10 cellular contexts compared by ENCODE assay signal in the genomic region with DNA sequence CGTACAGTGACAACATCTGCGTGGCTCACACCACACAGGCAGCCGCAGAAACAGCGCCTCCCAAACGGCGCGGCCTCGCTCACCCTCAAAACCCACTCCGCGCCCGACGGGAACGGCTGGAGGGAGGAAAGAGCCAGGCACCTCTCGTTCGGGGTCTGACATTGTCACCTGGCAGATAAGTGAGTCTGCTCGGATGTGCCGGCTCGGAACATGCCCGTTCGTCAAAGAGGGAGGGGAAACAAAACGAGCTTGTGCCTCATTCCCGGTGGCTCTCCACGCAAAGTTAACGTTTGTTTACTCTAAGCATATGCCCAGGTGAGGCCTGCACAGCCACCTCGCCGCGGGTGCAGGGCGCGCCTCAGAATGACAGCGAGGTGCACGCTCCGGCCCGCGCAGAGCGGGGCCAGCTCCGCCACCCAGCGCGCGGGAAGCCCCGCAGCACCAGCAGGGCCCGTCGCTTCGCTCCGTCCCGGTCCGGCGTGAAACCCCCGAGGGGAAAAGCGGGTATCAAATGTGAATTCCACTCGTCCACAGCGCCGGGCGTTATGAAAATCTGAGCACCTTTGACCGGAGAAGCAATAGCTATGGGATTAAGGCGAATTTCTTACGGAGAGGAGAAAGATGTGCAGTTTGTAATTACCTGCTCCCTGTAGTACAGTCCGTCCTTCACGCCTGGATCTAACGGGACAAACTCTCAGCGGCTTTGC. TPM values are rescaled to one million over a fixed set of nuclear protein-coding genes. Genes with fewer than 3 reads are reported as not detected.
A peak's percentile ranks its signal among the peaks of the same experiment; 100 is the strongest.
DNase-seq lines count a peak whose midpoint lies in the region; ATAC-seq, FAIRE-seq and TF ChIP-seq lines count a peak whose summit lies in the region.
"Had no signal": no experiment of that assay in that cellular context is flagged by ENCODE, and none has a peak within 500 bp of the region (broad histone marks: within the 10 kb centered on the region; RNA-seq: fewer than 3 reads in every experiment).

No MANE protein-coding gene starts in this region.

- peak overlapping the region; percentile 8; the same call in 1 of the 2 replicates for H3K4me2 ChIP-seq in K562 (ENCODE audit: insufficient read depth, low read length)

- no peaks in the 10 kb centered on the region for H3K9me3 ChIP-seq in K562 (replicated peaks; ENCODE audit: control insufficient read depth, insufficient read depth, low read depth, low read length)
- H3K9me3 ChIP-seq in mucosa of descending colon, result no peaks in the 10 kb centered on the region

- TF ChIP-seq CTCF in K562 (IDR thresholded peaks at IDR 0.05 in 2 of 3, conservative IDR thresholded peaks at IDR 0.05 in 1 of 3; ENCODE audit: insufficient read depth in 2 of 3, low read depth in 1 of 3, low read length in 3 of 3) (no peak), mucosa of descending colon (IDR thresholded peaks at IDR 0.05) (no peak)

- FAIRE-seq in K562 (lab: Jason Lieb, UNC), result peak; percentile 49
- FAIRE-seq: TTC549 had no signal

- no peak overlapping the region; a peak in 1 of 4 replicates for H3K9ac ChIP-seq in K562 (ENCODE audit: insufficient read depth in 1 of 2, low read depth in 2 of 2, low read length in 2 of 2)

- no peak overlapping the region for H3K4me3 ChIP-seq in K562
- H3K4me3 ChIP-seq in mucosa of descending colon, result no peak overlapping the region
- H3K4me3 ChIP-seq: lung had no signal

- H3K4me1 ChIP-seq in K562 (replicated peaks in 1 of 2; ENCODE audit: control insufficient read depth in 2 of 2, insufficient read depth in 2 of 2, low read length in 2 of 2) (peaks cover 0 to 16% of the 10 kb centered on the region in 2 experiments; a peak in 3 of 5 replicates), mucosa of descending colon (ENCODE audit: low read depth) (peaks cover 9% of the 10 kb centered on the region)

- H3K27me3 ChIP-seq in K562 (ENCODE audit: control insufficient read depth in 2 of 2, insufficient read depth in 2 of 2, low read length in 2 of 2), result peaks cover 72 to 85% of the 10 kb centered on the region in 2 experiments

- TF ChIP-seq RAD21 in K562 (CRISPR knock-in tag; conservative IDR thresholded peaks at IDR 0.05 in 1 of 2, IDR thresholded peaks at IDR 0.05 in 1 of 2), result no peak

- H3K27ac ChIP-seq in K562 (ENCODE audit: extremely low read depth, low read depth, low read length), result no peak overlapping the region

- H4K20me1 ChIP-seq in K562 (replicated peaks; ENCODE audit: control insufficient read depth, insufficient read depth, low read length), result peaks cover 12% of the 10 kb centered on the region

- H3K36me3 ChIP-seq in K562 (ENCODE audit: control insufficient read depth, insufficient read depth, low read length) (no peaks in the 10 kb centered on the region), mucosa of descending colon (ENCODE audit: low read depth) (no peaks in the 10 kb centered on the region)

- TF ChIP-seq EP300 in K562 (IDR thresholded peaks at IDR 0.05; ENCODE audit: low read length), result no peak

- peak; percentile 40 for DNase-seq in AG20443 (ENCODE audit: low spot score)
- DNase-seq in K562 (ENCODE audit: extremely low read depth in 1 of 4, low spot score in 3 of 4), result no peak
- DNase-seq in mucosa of descending colon, result no peak
- DNase-seq in hippocampal formation (lab: John Stamatoyannopoulos, UW), result no peak

- CTCF ChIA-PET in K562 (lab: Yijun Ruan, JAX; ENCODE audit: low intra/inter-chr PET ratio), result no interaction called here

- no peak overlapping the region for H2AFZ ChIP-seq in K562 (ENCODE audit: low read depth, low read length)

- WGBS in K562 (ENCODE audit: insufficient coverage, low coverage, missing lambda C conversion rate), result 8% methylated on average over 60 of the region's 60 CpGs

- no peak for TF ChIP-seq POLR2A in K562 (conservative IDR thresholded peaks at IDR 0.05)

- no TSS peak for BruUV-seq in K562 (replicated peaks; lab: Mats Ljungman, UMichigan)

- no peaks in the 10 kb centered on the region for H3K79me2 ChIP-seq in K562 (ENCODE audit: control insufficient read depth, insufficient read depth, low read length)

- H3K9me1 ChIP-seq in K562 (ENCODE audit: control insufficient read depth, insufficient read depth, low read length), result peaks cover 5% of the 10 kb centered on the region

- in situ Hi-C loops in K562 (cut with MboI), result no loop called here

- intact Hi-C loops in K562 (cut with micrococcal nuclease) (loop anchor here (5.0 kb wide), 2 partner anchors 151 to 606 kb away; no protein-coding TSS in a partner anchor), mucosa of descending colon (cut with DNase I, micrococcal nuclease) (no loop called here)

- peak; percentile 23 for ATAC-seq in HG02759 (IDR thresholded peaks at IDR 0.05; ENCODE audit: unreplicated experiment)
- peak; percentile 49 for ATAC-seq in K562
- peak; percentile 45 for ATAC-seq in mucosa of descending colon
- no peak for ATAC-seq in GM18498 (IDR thresholded peaks at IDR 0.05; ENCODE audit: unreplicated experiment)
- no peak for ATAC-seq in GM18909 (IDR thresholded peaks at IDR 0.05; ENCODE audit: poor library complexity, unreplicated experiment)
- ATAC-seq in HG02970 (IDR thresholded peaks at IDR 0.05; ENCODE audit: low FRiP score, unreplicated experiment), result no peak

- POLR2A ChIA-PET in K562 (lab: Yijun Ruan, JAX), result interaction anchor here (0.6 to 0.8 kb wide), 2 partner anchors 10 to 62 kb away, joined by 3 to 6 read pairs; no protein-coding TSS in a partner anchor

TF ChIP-seq in K562, 482 proteins besides CTCF, POLR2A, EP300 and RAD21 (continues in another document):
- TF ChIP-seq HOXB6 (CRISPR knock-in tag; IDR thresholded peaks at IDR 0.05; ENCODE audit: borderline replicate concordance) (no peak), YY1 (IDR thresholded peaks at IDR 0.05; ENCODE audit: borderline replicate concordance in 1 of 3, control insufficient read depth in 1 of 3, extremely low read depth in 1 of 3, insufficient read depth in 3 of 3, insufficient read length in 1 of 3, insufficient replicate concordance in 2 of 3, low read depth in 1 of 3, low read length in 2 of 3) (no peak), COPS2 (conservative IDR thresholded peaks at IDR 0.05) (no peak), POLR2G (IDR thresholded peaks at IDR 0.05; ENCODE audit: low read depth, low read length) (no peak), NFXL1 (CRISPR knock-in tag; IDR thresholded peaks at IDR 0.05) (no peak), KLF13 (tag; IDR thresholded peaks at IDR 0.05; ENCODE audit: borderline replicate concordance, low read depth) (no peak), CBFA2T3 (IDR thresholded peaks at IDR 0.05) (no peak), ZBTB9 (CRISPR knock-in tag; IDR thresholded peaks at IDR 0.05) (no peak)
- TF ChIP-seq, protein P1, sequence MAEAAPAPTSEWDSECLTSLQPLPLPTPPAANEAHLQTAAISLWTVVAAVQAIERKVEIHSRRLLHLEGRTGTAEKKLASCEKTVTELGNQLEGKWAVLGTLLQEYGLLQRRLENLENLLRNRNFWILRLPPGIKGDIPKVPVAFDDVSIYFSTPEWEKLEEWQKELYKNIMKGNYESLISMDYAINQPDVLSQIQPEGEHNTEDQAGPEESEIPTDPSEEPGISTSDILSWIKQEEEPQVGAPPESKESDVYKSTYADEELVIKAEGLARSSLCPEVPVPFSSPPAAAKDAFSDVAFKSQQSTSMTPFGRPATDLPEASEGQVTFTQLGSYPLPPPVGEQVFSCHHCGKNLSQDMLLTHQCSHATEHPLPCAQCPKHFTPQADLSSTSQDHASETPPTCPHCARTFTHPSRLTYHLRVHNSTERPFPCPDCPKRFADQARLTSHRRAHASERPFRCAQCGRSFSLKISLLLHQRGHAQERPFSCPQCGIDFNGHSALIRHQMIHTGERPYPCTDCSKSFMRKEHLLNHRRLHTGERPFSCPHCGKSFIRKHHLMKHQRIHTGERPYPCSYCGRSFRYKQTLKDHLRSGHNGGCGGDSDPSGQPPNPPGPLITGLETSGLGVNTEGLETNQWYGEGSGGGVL (CRISPR knock-in tag; IDR thresholded peaks at IDR 0.05), result no peak
- TF ChIP-seq, protein P2, sequence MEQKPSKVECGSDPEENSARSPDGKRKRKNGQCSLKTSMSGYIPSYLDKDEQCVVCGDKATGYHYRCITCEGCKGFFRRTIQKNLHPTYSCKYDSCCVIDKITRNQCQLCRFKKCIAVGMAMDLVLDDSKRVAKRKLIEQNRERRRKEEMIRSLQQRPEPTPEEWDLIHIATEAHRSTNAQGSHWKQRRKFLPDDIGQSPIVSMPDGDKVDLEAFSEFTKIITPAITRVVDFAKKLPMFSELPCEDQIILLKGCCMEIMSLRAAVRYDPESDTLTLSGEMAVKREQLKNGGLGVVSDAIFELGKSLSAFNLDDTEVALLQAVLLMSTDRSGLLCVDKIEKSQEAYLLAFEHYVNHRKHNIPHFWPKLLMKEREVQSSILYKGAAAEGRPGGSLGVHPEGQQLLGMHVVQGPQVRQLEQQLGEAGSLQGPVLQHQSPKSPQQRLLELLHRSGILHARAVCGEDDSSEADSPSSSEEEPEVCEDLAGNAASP (IDR thresholded peaks at IDR 0.05), result no peak

RNA-seq across cellular contexts. Expression of gene CNPY1, which starts 13.1 kb away (rescaled TPM):
- not detected in 2 replicates for total RNA-seq in K562 (2011; cell fraction: chromatin; rRNA removed; ENCODE audit: low replicate concordance)
- not detected in 2 replicates for total RNA-seq in K562 (2011; cell fraction: nucleolus; rRNA removed)
- total RNA-seq in K562 (2011; cell fraction: nucleoplasm; rRNA removed), result not detected in 2 replicates
- not detected in 2 replicates for total RNA-seq in K562 (2014; rRNA removed)
- not detected in 2 replicates for total RNA-seq in K562 (2014; rRNA removed; fragmentation: Illumina TruSeq; extraction: Trizol)
- not detected in 2 replicates for total RNA-seq in K562 (2015; rRNA removed; fragmentation: Illumina TruSeq; extraction: Trizol)
- total RNA-seq in K562 (2021), result not detected in 2 replicates
- not detected in 2 replicates for polyA plus RNA-seq in K562 (2011; rRNA removed)
- not detected in 2 replicates for polyA plus RNA-seq in K562 (2011; cell fraction: cytosol; rRNA removed)
- not detected in 2 replicates for polyA plus RNA-seq in K562 (2011; cell fraction: nucleus; rRNA removed)
- polyA plus RNA-seq in K562 (2012), result not detected in 2 replicates
- polyA plus RNA-seq in K562 (2014; fragmentation: Illumina TruSeq; extraction: Trizol), result not detected in 2 replicates
- not detected for polyA plus RNA-seq in K562 (2014; fragmentation: Nextera tagmentation; extraction: Ambion mirVana)
- polyA plus RNA-seq in K562 (2014; rRNA removed), result not detected in 2 replicates
- not detected in 2 replicates for polyA minus RNA-seq in K562 (2011; rRNA and poly(A)+ RNA removed)
- not detected in 2 replicates for polyA minus RNA-seq in K562 (2011; cell fraction: cytosol; rRNA and poly(A)+ RNA removed)
- not detected in 2 replicates for polyA minus RNA-seq in K562 (2011; cell fraction: nucleus; rRNA and poly(A)+ RNA removed)
- total RNA-seq in mucosa of descending colon, result not detected
- total RNA-seq: lung had no signal
- polyA plus RNA-seq: lung had no signal

Comparison
In these comparisons a context has a peak if more than half of its experiments do, and no peak if none do; other contexts are left out.
1. ATAC-seq: peak in HG02759 (single experiment), K562 (single experiment) and mucosa of descending colon (single experiment); none in GM18498 (single experiment), GM18909 (single experiment) and HG02970 (single experiment).